21 cellular contexts compared by ENCODE assay signal in the genomic region with DNA sequence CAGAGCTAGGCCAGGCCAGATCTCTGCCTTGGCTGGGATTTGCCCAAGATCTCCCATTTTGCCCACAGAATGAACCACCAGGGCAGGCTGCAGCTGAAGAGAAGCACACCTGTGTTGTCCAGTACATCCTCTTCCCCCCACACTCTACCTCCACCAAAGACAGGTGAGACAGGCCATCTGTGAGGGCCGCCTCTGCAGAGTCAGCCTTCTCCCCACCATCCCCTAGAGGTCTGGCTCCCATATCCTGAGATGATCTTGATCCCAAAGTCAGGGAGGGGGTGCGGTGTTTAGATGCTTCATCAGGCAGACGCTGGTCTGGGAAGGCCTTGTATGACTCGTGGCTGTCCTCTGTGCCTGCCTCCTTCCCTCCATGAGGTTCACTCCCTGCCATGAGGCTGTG.
"Had no signal": no experiment of that assay in that cellular context is flagged by ENCODE, and none has a peak within 500 bp of the region (broad histone marks: within the 10 kb centered on the region; RNA-seq: fewer than 3 reads in every experiment).

No MANE protein-coding gene starts in this region.

- H3K9me3 ChIP-seq: sigmoid colon, testis, tibial nerve, upper lobe of right lung, vagina had no signal

- H3K4me1 Mint-ChIP-seq: nephron; stimulated activated naive CD8-positive, alpha-beta T cell treated with anti-CD3 and anti-CD28 coated beads, Interleukin-15, amount 100 ng/mL, for 72 hours had no signal

- H3K27me3 Mint-ChIP-seq: dendritic cell treated with granulocyte-macrophage colony-stimulating factor and Interleukin-4, amounts not matched to agents 40 ng/mL and 50 ng/mL, for 4 days; naive B cell; stimulated activated naive B cell treated with anti-CD40 and anti-IgM and Interleukin-4, amounts not matched to agents 10 μg/mL and 1 μg/mL and 100 μg/mL, for 72 hours; stimulated activated naive CD8-positive, alpha-beta T cell treated with anti-CD3 and anti-CD28 coated beads, Interleukin-15, amount 100 ng/mL, for 72 hours had no signal

- H3K9me3 Mint-ChIP-seq: dendritic cell treated with granulocyte-macrophage colony-stimulating factor and Interleukin-4, amounts not matched to agents 40 ng/mL and 50 ng/mL, for 4 days; naive B cell; nephron; stimulated activated naive B cell treated with anti-CD40 and anti-IgM and Interleukin-4, amounts not matched to agents 10 μg/mL and 1 μg/mL and 100 μg/mL, for 72 hours; stimulated activated naive CD8-positive, alpha-beta T cell treated with anti-CD3 and anti-CD28 coated beads, Interleukin-15, amount 100 ng/mL, for 72 hours had no signal

- H3K4me3 ChIP-seq: hepatocyte, lung, sigmoid colon, skin epidermis, testis, tibial nerve, upper lobe of right lung, vagina had no signal

- H3K4me1 ChIP-seq: sigmoid colon, testis, tibial nerve, upper lobe of right lung, vagina had no signal

- H3K27ac ChIP-seq: hepatocyte, sigmoid colon, skin epidermis, testis, tibial nerve, upper lobe of right lung, vagina had no signal

- DNase-seq: erythroblast; foreskin melanocyte; head of caudate nucleus; left colon; left ventricle myocardium superior; mesendoderm; naive B cell; sigmoid colon; stimulated activated CD4-positive, alpha-beta T cell treated with anti-CD3 and anti-CD28 coated beads, Interleukin-2, amount 100 ng/mL, for 24 hours; stimulated activated CD4-positive, alpha-beta T cell treated with anti-CD3 and anti-CD28 coated beads, Interleukin-4, amount 100 ng/mL, for 4 hours; stimulated activated naive B cell treated with anti-CD40 and anti-IgM and Interleukin-4, amounts not matched to agents 10 μg/mL and 1 μg/mL and 100 μg/mL, for 72 hours; stimulated activated naive CD8-positive, alpha-beta T cell treated with anti-CD3 and anti-CD28 coated beads, Interleukin-15, amount 100 ng/mL, for 72 hours; testis had no signal

- ATAC-seq: left colon; left ventricle myocardium superior; stimulated activated naive B cell treated with anti-CD40 and anti-IgM and Interleukin-4, amounts not matched to agents 10 μg/mL and 1 μg/mL and 100 μg/mL, for 72 hours; stimulated activated naive CD8-positive, alpha-beta T cell treated with anti-CD3 and anti-CD28 coated beads, Interleukin-15, amount 100 ng/mL, for 72 hours; upper lobe of right lung had no signal

- H3K27ac Mint-ChIP-seq: dendritic cell treated with granulocyte-macrophage colony-stimulating factor and Interleukin-4, amounts not matched to agents 40 ng/mL and 50 ng/mL, for 4 days; nephron; stimulated activated naive B cell treated with anti-CD40 and anti-IgM and Interleukin-4, amounts not matched to agents 10 μg/mL and 1 μg/mL and 100 μg/mL, for 72 hours had no signal

- H3K4me3 Mint-ChIP-seq: dendritic cell treated with granulocyte-macrophage colony-stimulating factor and Interleukin-4, amounts not matched to agents 40 ng/mL and 50 ng/mL, for 4 days; naive B cell; nephron; stimulated activated naive B cell treated with anti-CD40 and anti-IgM and Interleukin-4, amounts not matched to agents 10 μg/mL and 1 μg/mL and 100 μg/mL, for 72 hours; stimulated activated naive CD8-positive, alpha-beta T cell treated with anti-CD3 and anti-CD28 coated beads, Interleukin-15, amount 100 ng/mL, for 72 hours had no signal
